ENCODE assay signal across 24 cellular contexts in genomic region chr2:202025816-202026215, GRCh38. TPM values are rescaled to one million over a fixed set of nuclear protein-coding genes. Genes with fewer than 3 reads are reported as not detected.
DNase-seq lines count a peak whose midpoint lies in the region; ATAC-seq and TF ChIP-seq lines count a peak whose summit lies in the region.
"Had no signal": no experiment of that assay in that cellular context is flagged by ENCODE, and none has a peak within 500 bp of the region (broad histone marks: within the 10 kb centered on the region; RNA-seq: fewer than 3 reads in every experiment).

No MANE protein-coding gene starts in this region.

- H3K4me2 ChIP-seq in GM23338: peak overlapping the region; percentile 61; the same call in 1 of the 2 replicates
- H3K4me2 ChIP-seq: SK-N-SH had no signal

- H3K27me3 ChIP-seq in GM23338 (ENCODE audit: insufficient read depth) (peaks cover 40% of the 10 kb centered on the region), psoas muscle (ENCODE audit: insufficient read depth in 3 of 3, low read length in 2 of 3) (no peaks in the 10 kb centered on the region), upper lobe of left lung (no peaks in the 10 kb centered on the region), spleen (replicated peaks in 1 of 7) (peaks cover 0 to under 1% (median 0%) of the 10 kb centered on the region in 7 donors), tibial artery (no peaks in the 10 kb centered on the region)
- H3K27me3 ChIP-seq: MG63 had no signal

- H2AFZ ChIP-seq in GM23338: no peak overlapping the region

- H3K36me3 ChIP-seq in GM23338 (ENCODE audit: insufficient read depth) (no peaks in the 10 kb centered on the region), psoas muscle (ENCODE audit: insufficient read depth in 1 of 2, low read depth in 1 of 2) (no peaks in the 10 kb centered on the region), upper lobe of left lung (no peaks in the 10 kb centered on the region), spleen (no peaks in the 10 kb centered on the region), tibial artery (no peaks in the 10 kb centered on the region)
- H3K36me3 ChIP-seq: HAP-1, MG63 had no signal

- intact Hi-C loops in psoas muscle (cut with DNase I) (loop anchor here in 1 of 2 donors (5.0 kb wide), 1 partner anchor 139 kb away; no protein-coding TSS in a partner anchor), spleen (cut with DNase I; ENCODE audit: low total_unique reads) (no loop called here), tibial artery (cut with DNase I; ENCODE audit: low total_unique reads) (no loop called here), sciatic nerve (cut with DNase I) (no loop called here)

- DNase-seq in GM23338 (ENCODE audit: low spot score): no peak
- DNase-seq in amniotic epithelial cell (ENCODE audit: low read depth): peak; percentile 99
- DNase-seq in glomerular visceral epithelial cell (ENCODE audit: extremely low spot score): peak; percentile 86
- DNase-seq in psoas muscle: no peak
- no peak for DNase-seq in upper lobe of left lung
- no peak for DNase-seq in spleen
- DNase-seq in tibial artery: no peak
- DNase-seq in sciatic nerve (ENCODE audit: low spot score): no peak
- DNase-seq: DMS53, GDM1, Karpas-422, MG63, NCI-H1048, NCI-H1436 treated with DMSO at 0.1 percent for 48 hours, NCI-H1930, NCI-H345, NCI-H524, NCI-H82, SIG-M5, SK-N-SH had no signal

- 0 out of 2 replicates have a peak, but pooled peaks cover 4% of the 10 kb centered on the region for H3K79me2 ChIP-seq in GM23338 (replicated peaks; ENCODE audit: insufficient read depth)

- no peaks in the 10 kb centered on the region for H3K9me2 ChIP-seq in GM23338 (ENCODE audit: insufficient read depth)
- H3K9me2 ChIP-seq: SK-N-SH had no signal

- H3K36me3 Mint-ChIP-seq in GM23338 (ENCODE audit: low read depth): no peaks in the 10 kb centered on the region; the same call in 2 of the 3 replicates

- WGBS in psoas muscle, 3 donors: 87 to 94% (median 88%) methylated on average over 5 of the region's 5 CpGs
- WGBS in upper lobe of left lung, 2 donors: 75 to 91% methylated on average over 5 of the region's 5 CpGs
- 80 to 90% (median 86%) methylated on average over 5 of the region's 5 CpGs for WGBS in spleen, 5 donors

- peaks cover 58% of the 10 kb centered on the region for H3K4me1 Mint-ChIP-seq in GM23338

- no peaks in the 10 kb centered on the region for H4K20me1 ChIP-seq in GM23338 (replicated peaks; ENCODE audit: insufficient read depth)

- TF ChIP-seq POLR2A in upper lobe of left lung (IDR thresholded peaks at IDR 0.05) (no peak), spleen (IDR thresholded peaks at IDR 0.05) (no peak)

- H3K4me3 ChIP-seq in GM23338 (no peak overlapping the region), psoas muscle (no peak overlapping the region), upper lobe of left lung (no peak overlapping the region), spleen (no peak overlapping the region), tibial artery (no peak overlapping the region)
- H3K4me3 ChIP-seq: HAP-1, MG63 had no signal

- H3F3A ChIP-seq in GM23338 (replicated peaks; ENCODE audit: low read depth): peaks cover 21% of the 10 kb centered on the region

- TF ChIP-seq EP300 in upper lobe of left lung (IDR thresholded peaks at IDR 0.05): no peak

- H3K27me3 Mint-ChIP-seq in GM23338 (ENCODE audit: insufficient read depth, low read depth, poor library complexity): peaks cover 24% of the 10 kb centered on the region

- H3K27ac Mint-ChIP-seq in GM23338: no peak overlapping the region

- no peaks in the 10 kb centered on the region for H3K9me3 Mint-ChIP-seq in GM23338

- H3K27ac ChIP-seq in GM23338 (ENCODE audit: low read depth) (no peak overlapping the region), psoas muscle (peak overlapping the region; percentile 50), upper lobe of left lung (no peak overlapping the region), spleen (no peak overlapping the region), tibial artery (no peak overlapping the region)
- H3K27ac ChIP-seq: C4-2B had no signal

- TF ChIP-seq CTCF in GM23338 (conservative IDR thresholded peaks at IDR 0.05; ENCODE audit: low read depth in 2 of 2) (no peak), psoas muscle (IDR thresholded peaks at IDR 0.05) (no peak), upper lobe of left lung (IDR thresholded peaks at IDR 0.05) (no peak), spleen (IDR thresholded peaks at IDR 0.05 in 8 of 11, conservative IDR thresholded peaks at IDR 0.05 in 3 of 11) (no peak), tibial artery (IDR thresholded peaks at IDR 0.05) (no peak)

- H3K4me3 Mint-ChIP-seq in GM23338: no peak overlapping the region; the same call in 2 of the 3 replicates

- H3K4me1 ChIP-seq in GM23338 (ENCODE audit: insufficient read depth): peaks cover 49% of the 10 kb centered on the region
- peaks cover 11% of the 10 kb centered on the region for H3K4me1 ChIP-seq in psoas muscle
- H3K4me1 ChIP-seq in upper lobe of left lung: peaks cover 0 to 9% (median 0%) of the 10 kb centered on the region in 4 donors
- no peaks in the 10 kb centered on the region for H3K4me1 ChIP-seq in spleen
- H3K4me1 ChIP-seq in tibial artery: no peaks in the 10 kb centered on the region

- ATAC-seq in GM23338 (no peak), psoas muscle (no peak), upper lobe of left lung (ENCODE audit: low FRiP score in 2 of 2) (no peak), sciatic nerve (no peak)
- ATAC-seq: Panc1 had no signal

- H3K9me3 ChIP-seq in psoas muscle (no peaks in the 10 kb centered on the region), upper lobe of left lung (no peaks in the 10 kb centered on the region), spleen (no peaks in the 10 kb centered on the region), tibial artery (no peaks in the 10 kb centered on the region)
- H3K9me3 ChIP-seq: HAP-1, MG63, SK-N-SH had no signal

TF ChIP-seq in GM23338, 12 proteins besides CTCF, POLR2A, EP300 and RAD21 (continues in another document):
- TF ChIP-seq EZH2phosphoT487 (IDR thresholded peaks at IDR 0.05; ENCODE audit: unreplicated experiment): no peak
- TF ChIP-seq CREB1 (CRISPR knock-in tag; IDR thresholded peaks at IDR 0.05; ENCODE audit: low read depth): no peak
- TF ChIP-seq NANOG (IDR thresholded peaks at IDR 0.05; ENCODE audit: borderline replicate concordance): no peak
- no peak for TF ChIP-seq ZNF331 (CRISPR knock-in tag; IDR thresholded peaks at IDR 0.05; ENCODE audit: low read depth)
- TF ChIP-seq ETS1 (IDR thresholded peaks at IDR 0.05): no peak
- no peak for TF ChIP-seq REST (IDR thresholded peaks at IDR 0.05; ENCODE audit: unreplicated experiment)
- TF ChIP-seq STAT1 (IDR thresholded peaks at IDR 0.05; ENCODE audit: unreplicated experiment): no peak

RNA-seq across cellular contexts. Expression of gene FZD7, which starts 7.8 kb away (rescaled TPM):
- total RNA-seq in GM23338 (2014; rRNA removed; shearing (Covaris generic)): 404 and 435 TPM in 2 replicates
- polyA plus RNA-seq in GM23338 (2016; fragmentation: Nextera tagmentation; extraction: Ambion mirVana) (164 and 188 TPM in 2 replicates), psoas muscle (10 to 100 TPM in 1 of 3 donors, 1 to 10 TPM in 2; 1.8 to 14.4 (median 3.7) TPM), spleen (1 to 10 TPM in 2 of 3 donors, under 1 TPM in 1; 0.87 to 1.8 (median 1.4) TPM)
- total RNA-seq in psoas muscle (10 to 100 TPM in 2 of 4 donors, 1 to 10 TPM in 2; 4.1 to 32.1 (median 9.9) TPM), upper lobe of left lung (10 to 100 TPM in 4 of 6 donors, 1 to 10 TPM in 2; 2.6 to 15.3 (median 10.8) TPM), spleen (1 to 10 TPM; 1.8 to 4.4 (median 2.8) TPM), sciatic nerve (13.0 TPM)

RNA-seq across cellular contexts. Expression of gene KIAA2012, which starts 47.2 kb away (rescaled TPM):
- total RNA-seq in GM23338 (2014; rRNA removed; shearing (Covaris generic)): 0.03 TPM in 1 of 2 replicates, not detected in the other
- 0.07 and 0.08 TPM in 2 replicates for polyA plus RNA-seq in GM23338 (2016; fragmentation: Nextera tagmentation; extraction: Ambion mirVana)
- under 1 TPM in 1 of 4 donors, not detected in 3; 0.06 TPM for total RNA-seq in psoas muscle
- polyA plus RNA-seq in psoas muscle: under 1 TPM in 1 of 3 donors, not detected in 2; 0.03 TPM
- 10 to 100 TPM in 1 of 6 donors, 1 to 10 TPM in 3, under 1 TPM in 1, not detected in 1; 0.74 to 13.3 (median 2.2) TPM for total RNA-seq in upper lobe of left lung
- not detected for total RNA-seq in spleen
- polyA plus RNA-seq in spleen: not detected
- not detected for total RNA-seq in sciatic nerve
- total RNA-seq: A172 had no signal

Comparison
In these comparisons a context has a peak if more than half of its experiments do, and no peak if none do; other contexts are left out.
1. DNase-seq: peak in amniotic epithelial cell (single experiment) and glomerular visceral epithelial cell (single experiment); none in GM23338 (single experiment), psoas muscle (0 of 2), upper lobe of left lung (0 of 2), spleen (single experiment), tibial artery (0 of 2) and sciatic nerve (single experiment).
2. RNA of gene FZD7, which starts 7.8 kb away (total RNA-seq): 404 to 435 TPM in GM23338; 13.0 TPM in sciatic nerve (single experiment), 2.6 to 15.3 TPM in upper lobe of left lung, 4.1 to 32.1 TPM in psoas muscle and 1.8 to 4.4 TPM in spleen; every median in the first group is over 10 times any median in the second.